15 cellular contexts compared by ENCODE assay signal in the genomic region with DNA sequence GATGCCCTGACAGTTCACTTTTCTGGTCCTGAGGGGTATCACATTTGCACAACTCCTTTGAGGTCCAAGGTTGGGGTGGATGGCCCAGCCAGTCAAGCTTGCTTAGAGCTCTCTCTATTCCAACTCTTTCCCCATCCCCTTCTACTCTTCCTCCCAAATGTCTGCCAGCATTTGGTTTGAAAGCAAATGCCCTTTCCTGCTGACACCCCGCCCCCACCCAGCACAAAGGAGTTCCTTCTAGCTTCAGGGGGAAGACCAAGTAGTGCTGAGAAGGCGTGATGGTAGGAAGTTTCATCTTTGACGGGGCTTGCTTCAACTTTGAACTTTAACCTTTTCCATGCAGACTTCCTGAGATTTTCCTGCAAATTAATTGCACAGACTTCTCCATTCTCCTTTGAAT.
DNase-seq lines count a peak whose midpoint lies in the region; ATAC-seq, FAIRE-seq and TF ChIP-seq lines count a peak whose summit lies in the region.
"Had no signal": no experiment of that assay in that cellular context is flagged by ENCODE, and none has a peak within 500 bp of the region (broad histone marks: within the 10 kb centered on the region; RNA-seq: fewer than 3 reads in every experiment).

No MANE protein-coding gene starts in this region.

- H3K9me3 Mint-ChIP-seq in endodermal cell, result no peaks in the 10 kb centered on the region
- H3K9me3 Mint-ChIP-seq: activated CD4-positive, alpha-beta T cell treated with anti-CD3 and anti-CD28 coated beads, Interleukin-2, amount 10 ng/mL, durations not matched to agents 24 days and 14 days; activated T-cell treated with anti-CD3 and anti-CD28 coated beads, Interleukin-2, amount 50 U/mL, for 72 hours; T-helper 1 cell treated with Interleukin-12 subunit alpha and Interleukin-12 subunit beta and Interleukin-4 antibody, amounts not matched to agents 30 μg/mL and 1 μg/mL, for 36 hours had no signal

- H3K27ac ChIP-seq in C4-2B (peak overlapping the region; percentile 75), PC-3 (ENCODE audit: low read length) (peak overlapping the region; percentile 78), endodermal cell (ENCODE audit: low read depth, low read length) (peak overlapping the region; percentile 84), mesodermal cell (ENCODE audit: low read depth, low read length, severe bottlenecking) (peak overlapping the region; percentile 94)
- H3K27ac ChIP-seq: heart right ventricle had no signal

- H3K9ac ChIP-seq in PC-3 (ENCODE audit: low read length) (no peak overlapping the region), endodermal cell (ENCODE audit: extremely low read depth, low read length, poor library complexity, severe bottlenecking) (no peak overlapping the region)

- DNase-seq in PC-3 (no peak), endodermal cell (no peak), HTR-8/SVneo (ENCODE audit: insufficient read length, low spot score) (no peak), GDM1 (lab: John Stamatoyannopoulos, UW) (no peak), HT-29 (ENCODE audit: low spot score) (no peak)
- DNase-seq: activated CD4-positive, alpha-beta T cell treated with anti-CD3 and anti-CD28 coated beads, Interleukin-2, amount 10 ng/mL, durations not matched to agents 24 days and 14 days; activated T-cell treated with anti-CD3 and anti-CD28 coated beads, Interleukin-2, amount 50 U/mL, for 72 hours; heart right ventricle; left ventricle myocardium superior; small intestine had no signal

- WGBS in endodermal cell (ENCODE audit: insufficient coverage in 1 of 2, insufficient read length in 1 of 2), 2 experiments, result 56 to 59% methylated on average over 2 to 3 of the region's 3 CpGs
- 20% methylated on average over 1 of the region's 3 CpGs; no CpG with 5 or more reads in 1 of the 2 experiments for WGBS in mesodermal cell (ENCODE audit: insufficient coverage in 2 of 2), 2 experiments

- no TSS peak for BruUV-seq in PC-3 (replicated peaks; lab: Mats Ljungman, UMichigan)

- POLR2A ChIA-PET in PC-3 (lab: Charles Lee; ENCODE audit: unreplicated experiment), result no interaction called here

- H3K27me3 ChIP-seq in PC-3 (ENCODE audit: low read length) (no peaks in the 10 kb centered on the region), endodermal cell (ENCODE audit: control insufficient read depth, insufficient read depth, low read length, poor library complexity, severe bottlenecking) (no peaks in the 10 kb centered on the region)
- H3K27me3 ChIP-seq: heart right ventricle had no signal

- no peaks in the 10 kb centered on the region for H3K79me2 ChIP-seq in PC-3 (ENCODE audit: low read length)

- peak overlapping the region; percentile 69 for H3K27ac Mint-ChIP-seq in endodermal cell
- H3K27ac Mint-ChIP-seq: activated CD4-positive, alpha-beta T cell treated with anti-CD3 and anti-CD28 coated beads, Interleukin-2, amount 10 ng/mL, durations not matched to agents 24 days and 14 days; activated T-cell treated with anti-CD3 and anti-CD28 coated beads, Interleukin-2, amount 50 U/mL, for 72 hours had no signal

- no peak overlapping the region for H3K4me3 Mint-ChIP-seq in endodermal cell
- H3K4me3 Mint-ChIP-seq: activated CD4-positive, alpha-beta T cell treated with anti-CD3 and anti-CD28 coated beads, Interleukin-2, amount 10 ng/mL, durations not matched to agents 24 days and 14 days; activated T-cell treated with anti-CD3 and anti-CD28 coated beads, Interleukin-2, amount 50 U/mL, for 72 hours; T-helper 1 cell treated with Interleukin-12 subunit alpha and Interleukin-12 subunit beta and Interleukin-4 antibody, amounts not matched to agents 30 μg/mL and 1 μg/mL, for 36 hours had no signal

- no peak overlapping the region for H2AFZ ChIP-seq in PC-3 (ENCODE audit: low read length)

- ATAC-seq in PC-3 (no peak), HG02763 (IDR thresholded peaks at IDR 0.05; ENCODE audit: unreplicated experiment) (no peak)
- ATAC-seq: activated T-cell treated with anti-CD3 and anti-CD28 coated beads, Interleukin-2, amount 50 U/mL, for 72 hours had no signal

- intact Hi-C loops in PC-3 (cut with micrococcal nuclease), result loop anchor here (1.0 to 5.0 kb wide), 4 partner anchors 46 to 280 kb away; no protein-coding TSS in a partner anchor

- no peak for FAIRE-seq in HTR-8/SVneo (lab: Jason Lieb, UNC)
- FAIRE-seq: D721Med, small intestine had no signal

- no peaks in the 10 kb centered on the region for H3F3A ChIP-seq in PC-3 (ENCODE audit: low read length, unreplicated experiment)

- H3K36me3 Mint-ChIP-seq in endodermal cell (ENCODE audit: low read depth), result peaks cover 5% of the 10 kb centered on the region

- no peaks in the 10 kb centered on the region for H4K20me1 ChIP-seq in PC-3 (ENCODE audit: low read length)

- no peaks in the 10 kb centered on the region for H3K9me3 ChIP-seq in PC-3 (ENCODE audit: low read length)
- no peaks in the 10 kb centered on the region for H3K9me3 ChIP-seq in endodermal cell (ENCODE audit: control insufficient read depth, low read length)
- no peaks in the 10 kb centered on the region for H3K9me3 ChIP-seq in mesodermal cell (ENCODE audit: control insufficient read depth, low read length)
- H3K9me3 ChIP-seq: heart right ventricle had no signal

- H3K4me3 ChIP-seq in PC-3 (ENCODE audit: low read length), result no peak overlapping the region
- H3K4me3 ChIP-seq in endodermal cell (ENCODE audit: low read length), result no peak overlapping the region
- no peak overlapping the region for H3K4me3 ChIP-seq in mesodermal cell (ENCODE audit: extremely low read depth, insufficient read depth, low read length, poor library complexity, severe bottlenecking)
- H3K4me3 ChIP-seq: heart right ventricle had no signal

- peaks cover 72% of the 10 kb centered on the region for H3K4me1 Mint-ChIP-seq in endodermal cell

- H3K36me3 ChIP-seq in PC-3 (ENCODE audit: low read depth, low read length), result no peaks in the 10 kb centered on the region
- no peaks in the 10 kb centered on the region for H3K36me3 ChIP-seq in endodermal cell (ENCODE audit: control insufficient read depth, insufficient read depth, low read length)
- peaks cover 8% of the 10 kb centered on the region for H3K36me3 ChIP-seq in mesodermal cell (ENCODE audit: control insufficient read depth, insufficient read depth, low read length)

- H3K4me1 ChIP-seq in PC-3 (ENCODE audit: insufficient read depth, low read length), result peaks cover 41% of the 10 kb centered on the region
- H3K4me1 ChIP-seq in endodermal cell (ENCODE audit: control insufficient read depth, insufficient read depth, low read length), result peaks cover 6% of the 10 kb centered on the region
- H3K4me1 ChIP-seq in mesodermal cell (ENCODE audit: control insufficient read depth, insufficient read depth, low read length, poor library complexity, severe bottlenecking), result peaks cover 85% of the 10 kb centered on the region

- H3K4me2 ChIP-seq in PC-3 (ENCODE audit: low read length), result peak overlapping the region; percentile 59

- H3K9me2 ChIP-seq in PC-3 (replicated peaks; ENCODE audit: low read length), result no peaks in the 10 kb centered on the region

- TF ChIP-seq CTCF in C4-2B (conservative IDR thresholded peaks at IDR 0.05), result no peak
- TF ChIP-seq CTCF in PC-3 (conservative IDR thresholded peaks at IDR 0.05; ENCODE audit: low read depth, low read length), result no peak
- no peak for TF ChIP-seq CTCF in endodermal cell (conservative IDR thresholded peaks at IDR 0.05)

- peaks cover 3% of the 10 kb centered on the region for H3K27me3 Mint-ChIP-seq in endodermal cell (ENCODE audit: insufficient read depth)
- H3K27me3 Mint-ChIP-seq: activated CD4-positive, alpha-beta T cell treated with anti-CD3 and anti-CD28 coated beads, Interleukin-2, amount 10 ng/mL, durations not matched to agents 24 days and 14 days had no signal

- CTCF ChIA-PET in PC-3 (lab: Charles Lee), result no interaction called here
